Comparison of ENCODE assay signal across 12 cellular contexts in genomic region chr5:110386782-110387181, GRCh38.
A peak's percentile ranks its signal among the peaks of the same experiment; 100 is the strongest.
DNase-seq lines count a peak whose midpoint lies in the region; ATAC-seq, FAIRE-seq and TF ChIP-seq lines count a peak whose summit lies in the region.
"Had no signal": no experiment of that assay in that cellular context is flagged by ENCODE, and none has a peak within 500 bp of the region (broad histone marks: within the 10 kb centered on the region; RNA-seq: fewer than 3 reads in every experiment).

No MANE protein-coding gene starts in this region.

- H3K27ac ChIP-seq in ACC112 (ENCODE audit: low read depth, low read length) = 0 out of 2 replicates have a peak overlapping the region, but pooled peaks have one; percentile 27

- H2AFZ ChIP-seq in ACC112 (ENCODE audit: low read length, unreplicated experiment) = peak overlapping the region; percentile 28

- H3K27me3 ChIP-seq in ACC112 (ENCODE audit: insufficient read depth, low read length) (no peaks in the 10 kb centered on the region), kidney epithelial cell (ENCODE audit: control insufficient read depth, insufficient read depth, low read length) (no peaks in the 10 kb centered on the region)

- no peaks in the 10 kb centered on the region for H3K79me2 ChIP-seq in ACC112 (ENCODE audit: control insufficient read depth, insufficient read depth, low read length, unreplicated experiment)

- H3K4me1 ChIP-seq in ACC112 (ENCODE audit: control insufficient read depth, insufficient read depth, low read length, unreplicated experiment) = peaks cover 16% of the 10 kb centered on the region

- FAIRE-seq in HTR-8/SVneo (lab: Jason Lieb, UNC) = no peak

- H3K4me3 ChIP-seq in ACC112 (ENCODE audit: low read depth, low read length) (no peak overlapping the region), astrocyte of the cerebellum (ENCODE audit: low read depth, low read length) (no peak overlapping the region), kidney epithelial cell (ENCODE audit: low read depth, low read length) (no peak overlapping the region)

- DNase-seq in HTR-8/SVneo (ENCODE audit: insufficient read length, low spot score) (peak; percentile 7), astrocyte of the cerebellum (ENCODE audit: low read depth) (peak; percentile 62), kidney epithelial cell (ENCODE audit: low read depth) (peak; percentile 66), NCI-H2029 treated with DMSO at 0.1 percent for 48 hours (lab: John Stamatoyannopoulos, UW) (no peak), NCI-H748 (lab: John Stamatoyannopoulos, UW; ENCODE audit: unreplicated experiment) (no peak), GF-D8 (lab: John Stamatoyannopoulos, UW) (no peak)
- DNase-seq: activated CD4-positive, alpha-beta T cell treated with anti-CD3 and anti-CD28 coated beads, Interleukin-2, amount 10 ng/mL, durations not matched to agents 24 days and 14 days; activated naive CD4-positive, alpha-beta T cell treated with Interleukin-2 at 50 U/mL for 16 hours; naive thymus-derived CD8-positive, alpha-beta T cell; stimulated activated naive CD4-positive, alpha-beta T cell had no signal

- no peak for TF ChIP-seq CTCF in astrocyte of the cerebellum (IDR thresholded peaks at IDR 0.05; ENCODE audit: low read depth, low read length, missing control alignments)
- TF ChIP-seq CTCF in kidney epithelial cell (IDR thresholded peaks at IDR 0.05; ENCODE audit: insufficient read depth, low read length, poor library complexity, severe bottlenecking) = no peak

- in situ Hi-C loops in astrocyte of the cerebellum (cut with HindIII; ENCODE audit: low sequenced_read_pairs) = no loop called here

- ATAC-seq in GM18873 (IDR thresholded peaks at IDR 0.05; ENCODE audit: low FRiP score, unreplicated experiment) = no peak
- ATAC-seq: naive thymus-derived CD8-positive, alpha-beta T cell had no signal

- H3K36me3 ChIP-seq in ACC112 (ENCODE audit: insufficient read depth, low read length) = no peaks in the 10 kb centered on the region
- H3K36me3 ChIP-seq in kidney epithelial cell (ENCODE audit: control insufficient read depth, insufficient read depth, low read length) = no peaks in the 10 kb centered on the region

Comparison
In these comparisons a context has a peak if more than half of its experiments do, and no peak if none do; other contexts are left out.
1. DNase-seq: peak in HTR-8/SVneo (single experiment), astrocyte of the cerebellum (single experiment) and kidney epithelial cell (single experiment); none in NCI-H2029 treated with DMSO at 0.1 percent for 48 hours (single experiment), NCI-H748 (single experiment) and GF-D8 (single experiment).